In the genomic region with DNA sequence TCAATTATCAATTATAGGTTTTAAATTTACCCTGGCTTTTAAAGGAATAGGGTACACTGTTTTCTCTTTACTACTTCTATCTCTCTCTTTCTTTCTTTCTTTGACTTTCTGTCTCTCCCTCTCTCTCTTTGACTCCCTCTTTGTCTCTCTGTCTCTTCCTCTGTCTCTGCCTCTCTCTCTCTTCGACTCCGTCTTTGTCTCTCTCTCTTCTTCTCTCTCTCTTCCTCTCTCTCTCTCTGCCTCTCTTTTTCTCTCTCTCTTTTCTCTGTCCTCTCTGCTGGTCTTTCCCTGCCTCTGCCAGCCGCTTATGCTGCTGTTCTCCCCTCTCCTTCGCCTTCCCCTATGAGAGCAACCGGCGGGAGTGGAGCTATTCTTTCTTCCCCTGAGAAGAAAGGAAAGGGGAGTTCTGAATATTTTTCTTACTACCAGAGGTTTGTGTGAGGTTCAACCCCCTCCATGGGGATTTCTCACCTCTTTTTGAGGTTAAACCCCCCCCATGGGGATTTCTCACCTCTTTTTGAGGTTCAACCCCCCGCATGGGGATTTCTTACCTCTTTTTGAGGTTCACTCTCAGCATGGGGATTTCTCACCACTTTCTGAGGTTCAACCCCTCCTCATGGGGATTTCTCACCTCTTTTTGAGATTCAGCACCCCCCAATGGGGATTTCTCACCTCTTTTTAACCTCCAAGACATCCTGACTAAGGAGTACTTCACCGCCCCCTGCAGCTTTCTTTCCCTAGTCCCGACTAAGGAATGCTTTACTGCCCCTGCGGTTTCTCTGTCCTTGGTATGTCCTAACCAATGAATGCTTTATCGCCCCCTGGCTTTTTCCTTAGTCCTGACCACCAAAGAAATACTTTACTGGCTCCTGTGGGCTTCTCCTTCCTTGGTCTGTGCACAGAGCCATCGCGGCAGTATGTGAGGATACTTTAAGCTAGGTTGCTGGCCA, we compare ENCODE assay signal across 8 cellular contexts. TPM values are rescaled to one million over a fixed set of nuclear protein-coding genes. Genes with fewer than 3 reads are reported as not detected.
DNase-seq lines count a peak whose midpoint lies in the region; ATAC-seq and TF ChIP-seq lines count a peak whose summit lies in the region.

No MANE protein-coding gene starts in this region.

- ATAC-seq in lower lobe of right lung (no peak), HG03439 (IDR thresholded peaks at IDR 0.05; ENCODE audit: unreplicated experiment) (no peak)

- H3K27me3 Mint-ChIP-seq in MCF 10A (ENCODE audit: insufficient read depth, unreplicated experiment): no peaks in the 10 kb centered on the region

- intact Hi-C loops in MCF 10A (cut with micrococcal nuclease): no loop called here
- intact Hi-C loops in breast epithelium (cut with DNase I; ENCODE audit: low total_unique reads): no loop called here
- intact Hi-C loops in lower lobe of right lung (cut with DNase I): no loop called here

- BruUV-seq in MCF 10A (replicated peaks; lab: Mats Ljungman, UMichigan): no TSS peak

- H3K4me1 Mint-ChIP-seq in MCF 10A (ENCODE audit: insufficient read depth, unreplicated experiment): peaks cover 4% of the 10 kb centered on the region

- peak; percentile 4 for DNase-seq in MCF 10A (ENCODE audit: unreplicated experiment)
- no peak for DNase-seq in breast epithelium (ENCODE audit: low spot score in 2 of 2)
- peak; percentile 31 for DNase-seq in activated CD4-positive, alpha-beta T cell treated with anti-CD3 and anti-CD28 coated beads for 48 hours
- peak; percentile 5 for DNase-seq in fibroblast of the conjunctiva (ENCODE audit: low read depth)
- no peak for DNase-seq in tibial nerve (ENCODE audit: low spot score in 2 of 2)
- no peak for DNase-seq in glomerular visceral epithelial cell (ENCODE audit: extremely low spot score)
- DNase-seq in lower lobe of right lung: no peak

- H3K9me3 ChIP-seq in breast epithelium: no peaks in the 10 kb centered on the region
- no peaks in the 10 kb centered on the region for H3K9me3 ChIP-seq in tibial nerve
- no peaks in the 10 kb centered on the region for H3K9me3 ChIP-seq in lower lobe of right lung

- TF ChIP-seq EP300 in tibial nerve (IDR thresholded peaks at IDR 0.05): no peak

- 84 to 85% methylated on average over 13 of the region's 13 CpGs for WGBS in tibial nerve, 2 donors

- CTCF ChIA-PET in MCF 10A (lab: Yijun Ruan, JAX): no interaction called here

- TF ChIP-seq POLR2A in breast epithelium (IDR thresholded peaks at IDR 0.05) (no peak), tibial nerve (IDR thresholded peaks at IDR 0.05) (no peak)

- H3K27ac Mint-ChIP-seq in MCF 10A (ENCODE audit: low read depth, unreplicated experiment): no peak overlapping the region

- H3K27me3 ChIP-seq in breast epithelium (no peaks in the 10 kb centered on the region), tibial nerve (no peaks in the 10 kb centered on the region), lower lobe of right lung (ENCODE audit: low read depth) (no peaks in the 10 kb centered on the region)

- no peaks in the 10 kb centered on the region for H3K36me3 Mint-ChIP-seq in MCF 10A (ENCODE audit: insufficient read depth, unreplicated experiment)

- TF ChIP-seq CTCF in MCF 10A (IDR thresholded peaks at IDR 0.05; ENCODE audit: unreplicated experiment) (no peak), breast epithelium (IDR thresholded peaks at IDR 0.05) (no peak), tibial nerve (IDR thresholded peaks at IDR 0.05) (peak in 3 of 5 experiments; percentile 5 to 18 (median 13)), lower lobe of right lung (IDR thresholded peaks at IDR 0.05) (no peak)

- no peaks in the 10 kb centered on the region for H3K9me3 Mint-ChIP-seq in MCF 10A (ENCODE audit: unreplicated experiment)

- H3K4me3 ChIP-seq in breast epithelium (no peak overlapping the region), tibial nerve (no peak overlapping the region), lower lobe of right lung (no peak overlapping the region)

- H3K36me3 ChIP-seq in breast epithelium (no peaks in the 10 kb centered on the region), tibial nerve (no peaks in the 10 kb centered on the region), lower lobe of right lung (no peaks in the 10 kb centered on the region)

- POLR2A ChIA-PET in MCF 10A (lab: Yijun Ruan, JAX): interaction anchor here (0.7 kb wide), 1 partner anchor 116 kb away, joined by 4 read pairs; no protein-coding TSS in a partner anchor

- no peak overlapping the region for H3K27ac ChIP-seq in breast epithelium
- H3K27ac ChIP-seq in tibial nerve: no peak overlapping the region
- H3K27ac ChIP-seq in lower lobe of right lung: no peak overlapping the region

- H3K4me1 ChIP-seq in breast epithelium (no peaks in the 10 kb centered on the region), tibial nerve (peaks cover 0 to 4% (median 0%) of the 10 kb centered on the region in 4 donors), lower lobe of right lung (no peaks in the 10 kb centered on the region)

- no peak overlapping the region for H3K4me3 Mint-ChIP-seq in MCF 10A (ENCODE audit: unreplicated experiment)

RNA-seq across cellular contexts. Expression of gene DDHD1, which starts 27.4 kb away (rescaled TPM):
- total RNA-seq in MCF 10A (2022) (16.3 and 18.3 TPM in 2 replicates), breast epithelium (10 to 100 TPM; 25.2 to 32.9 (median 26.7) TPM), tibial nerve (10 to 100 TPM; 17.1 to 26.7 (median 23.3) TPM), lower lobe of right lung (32.6 TPM)

Comparison
In these comparisons a context has a peak if more than half of its experiments do, and no peak if none do; other contexts are left out.
1. DNase-seq: peak in MCF 10A (single experiment), activated CD4-positive, alpha-beta T cell treated with anti-CD3 and anti-CD28 coated beads for 48 hours (single experiment) and fibroblast of the conjunctiva (single experiment); none in breast epithelium (0 of 2), tibial nerve (0 of 2), glomerular visceral epithelial cell (single experiment) and lower lobe of right lung (single experiment).
2. CTCF ChIP-seq: peak in tibial nerve (3 of 5); none in MCF 10A (single experiment), breast epithelium (0 of 3) and lower lobe of right lung (single experiment).